In genomic region chr15:85234450-85235196, GRCh38 we compare ENCODE assay signal across 8 cellular contexts.
DNase-seq lines count a peak whose midpoint lies in the region; ATAC-seq, FAIRE-seq and TF ChIP-seq lines count a peak whose summit lies in the region.
"Not testable (repeated sequence)": the region's sequence is repeated elsewhere in the genome, so short reads cannot be mapped to it uniquely, and the experiment has no call there.

No MANE protein-coding gene starts in this region.

- POLR2A ChIA-PET in A549 (lab: Yijun Ruan, JAX); OCI-LY7 (lab: Charles Lee); activated CD4-positive, alpha-beta memory T cell treated with anti-CD3 and anti-CD28 coated beads, Interleukin-2, amount 10 ng/mL, durations not matched to agents 7 days and 5 days (lab: Charles Lee): not testable (repeated sequence)

- not testable (repeated sequence) for H4K20me1 ChIP-seq in GM23338 (replicated peaks; ENCODE audit: insufficient read depth); OCI-LY7 (ENCODE audit: insufficient read depth, low read length)

- H3K9me2 ChIP-seq in GM23338 (ENCODE audit: insufficient read depth); OCI-LY7 (ENCODE audit: insufficient read depth, low read length): not testable (repeated sequence)

- H3K4me2 ChIP-seq in A549, result peak overlapping the region; percentile 65
- peak overlapping the region; percentile 74 for H3K4me2 ChIP-seq in GM23338
- not testable (repeated sequence) for H3K4me2 ChIP-seq in OCI-LY7 (ENCODE audit: low read length)

- H3K27ac ChIP-seq in A549, result peak overlapping the region; percentile 47 to 69; a peak in 4 of 6 replicates
- not testable (repeated sequence) for H3K27ac ChIP-seq in GM23338 (ENCODE audit: low read depth); OCI-LY7 (ENCODE audit: low read depth, low read length, poor library complexity, severe bottlenecking)

- intact Hi-C loops in OCI-LY7 (cut with micrococcal nuclease; ENCODE audit: unreplicated experiment), result not testable (repeated sequence)

- FAIRE-seq in A549 (lab: Jason Lieb, UNC), result not testable (repeated sequence)

- H3K27me3 ChIP-seq in GM23338 (ENCODE audit: insufficient read depth), result not testable (repeated sequence)

- peak overlapping the region; percentile 42 for H3K4me3 ChIP-seq in A549
- peak overlapping the region; percentile 49 for H3K4me3 ChIP-seq in GM23338
- peak overlapping the region; percentile 16 for H3K4me3 ChIP-seq in OCI-LY7 (ENCODE audit: low read depth, low read length, poor library complexity, severe bottlenecking)
- H3K4me3 ChIP-seq in fibroblast of the aortic adventitia (ENCODE audit: low read depth, low read length), result peak overlapping the region; percentile 39
- peak overlapping the region; percentile 38 for H3K4me3 ChIP-seq in retinal pigment epithelial cell (ENCODE audit: low read length)

- ATAC-seq in A549; GM23338; naive B cell (ENCODE audit: low read depth in 2 of 2): not testable (repeated sequence)

- CTCF ChIA-PET in A549 (lab: Yijun Ruan, JAX); OCI-LY7 (lab: Charles Lee; ENCODE audit: unreplicated experiment); activated CD4-positive, alpha-beta memory T cell treated with anti-CD3 and anti-CD28 coated beads, Interleukin-2, amount 10 ng/mL, durations not matched to agents 7 days and 5 days (lab: Charles Lee): not testable (repeated sequence)

- H3K27me3 Mint-ChIP-seq in GM23338 (ENCODE audit: insufficient read depth, low read depth, poor library complexity); activated CD4-positive, alpha-beta memory T cell treated with anti-CD3 and anti-CD28 coated beads, Interleukin-2, amount 10 ng/mL, durations not matched to agents 7 days and 5 days; chondrocyte (ENCODE audit: low read depth); naive B cell: not testable (repeated sequence)

- TF ChIP-seq RAD21 in A549 (conservative IDR thresholded peaks at IDR 0.05 in 1 of 2, IDR thresholded peaks at IDR 0.05 in 1 of 2), result not testable (repeated sequence)

- H3K79me2 ChIP-seq in GM23338 (replicated peaks; ENCODE audit: insufficient read depth); OCI-LY7 (ENCODE audit: insufficient read depth, low read depth, low read length): not testable (repeated sequence)

- BruUV-seq in OCI-LY7 (replicated peaks; lab: Mats Ljungman, UMichigan), result not testable (repeated sequence)

- H2AFZ ChIP-seq in GM23338; OCI-LY7 (ENCODE audit: low read length): not testable (repeated sequence)

- not testable (repeated sequence) for H3K27ac Mint-ChIP-seq in GM23338; activated CD4-positive, alpha-beta memory T cell treated with anti-CD3 and anti-CD28 coated beads, Interleukin-2, amount 10 ng/mL, durations not matched to agents 7 days and 5 days; chondrocyte (ENCODE audit: unreplicated experiment); naive B cell

- TF ChIP-seq CTCF in A549 (IDR thresholded peaks at IDR 0.05); GM23338 (conservative IDR thresholded peaks at IDR 0.05; ENCODE audit: low read depth in 2 of 2); OCI-LY7 (conservative IDR thresholded peaks at IDR 0.05; ENCODE audit: low read length); chondrocyte (IDR thresholded peaks at IDR 0.05); fibroblast of the aortic adventitia (IDR thresholded peaks at IDR 0.05; ENCODE audit: insufficient read depth, low read length); retinal pigment epithelial cell (conservative IDR thresholded peaks at IDR 0.05; ENCODE audit: low read depth, low read length): not testable (repeated sequence)

- H3K4me1 Mint-ChIP-seq in GM23338; activated CD4-positive, alpha-beta memory T cell treated with anti-CD3 and anti-CD28 coated beads, Interleukin-2, amount 10 ng/mL, durations not matched to agents 7 days and 5 days; chondrocyte (ENCODE audit: low read depth); naive B cell: not testable (repeated sequence)

- DNase-seq in A549 (ENCODE audit: low read depth in 1 of 2, low spot score in 1 of 2); GM23338 (ENCODE audit: low spot score); OCI-LY7 (ENCODE audit: low spot score); chondrocyte (ENCODE audit: low spot score); fibroblast of the aortic adventitia (ENCODE audit: low read depth); retinal pigment epithelial cell (ENCODE audit: low read depth): not testable (repeated sequence)
- DNase-seq in activated CD4-positive, alpha-beta memory T cell treated with anti-CD3 and anti-CD28 coated beads, Interleukin-2, amount 10 ng/mL, durations not matched to agents 7 days and 5 days, result peak; percentile 32
- DNase-seq in naive B cell, result peak; percentile 31

- H3K4me3 Mint-ChIP-seq in GM23338, result peak overlapping the region; percentile 57; the same call in 2 of the 3 replicates
- not testable (repeated sequence) for H3K4me3 Mint-ChIP-seq in activated CD4-positive, alpha-beta memory T cell treated with anti-CD3 and anti-CD28 coated beads, Interleukin-2, amount 10 ng/mL, durations not matched to agents 7 days and 5 days
- H3K4me3 Mint-ChIP-seq in chondrocyte (ENCODE audit: unreplicated experiment), result peak overlapping the region; percentile 57
- peak overlapping the region in 3 of 8 donors; percentile 30 to 80 (median 39) for H3K4me3 Mint-ChIP-seq in naive B cell

- not testable (repeated sequence) for H3F3A ChIP-seq in GM23338 (replicated peaks; ENCODE audit: low read depth)

- not testable (repeated sequence) for H3K36me3 Mint-ChIP-seq in GM23338 (ENCODE audit: low read depth); activated CD4-positive, alpha-beta memory T cell treated with anti-CD3 and anti-CD28 coated beads, Interleukin-2, amount 10 ng/mL, durations not matched to agents 7 days and 5 days (ENCODE audit: low read depth); chondrocyte (ENCODE audit: low read depth); naive B cell

- not testable (repeated sequence) for H3K9me3 Mint-ChIP-seq in GM23338; activated CD4-positive, alpha-beta memory T cell treated with anti-CD3 and anti-CD28 coated beads, Interleukin-2, amount 10 ng/mL, durations not matched to agents 7 days and 5 days; chondrocyte (ENCODE audit: low read depth); naive B cell

- not testable (repeated sequence) for H3K4me1 ChIP-seq in A549; GM23338 (ENCODE audit: insufficient read depth); OCI-LY7 (ENCODE audit: insufficient read depth, low read length, poor library complexity, severe bottlenecking)

- TF ChIP-seq POLR2A in A549 (IDR thresholded peaks at IDR 0.05; ENCODE audit: low read length), result not testable (repeated sequence)

- TF ChIP-seq EP300 in A549 (IDR thresholded peaks at IDR 0.05), result not testable (repeated sequence)

- not testable (repeated sequence) for H3K9me3 ChIP-seq in A549; OCI-LY7 (ENCODE audit: low read length)

- H3K36me3 ChIP-seq in GM23338 (ENCODE audit: insufficient read depth); OCI-LY7 (ENCODE audit: insufficient read depth, low read length): not testable (repeated sequence)

- WGBS in A549 (ENCODE audit: missing lambda C conversion rate), result 0% methylated on average over 2 of the region's 55 CpGs
